10 cellular contexts compared by ENCODE assay signal in genomic region chr16:11224894-11225676, GRCh38. TPM values are rescaled to one million over a fixed set of nuclear protein-coding genes. Genes with fewer than 3 reads are reported as not detected.
DNase-seq lines count a peak whose midpoint lies in the region; ATAC-seq and TF ChIP-seq lines count a peak whose summit lies in the region.
"Had no signal": no experiment of that assay in that cellular context is flagged by ENCODE, and none has a peak within 500 bp of the region (broad histone marks: within the 10 kb centered on the region; RNA-seq: fewer than 3 reads in every experiment).

No MANE protein-coding gene starts in this region.

- H3K36me3 ChIP-seq in breast epithelium: no peaks in the 10 kb centered on the region
- H3K36me3 ChIP-seq in right atrium auricular region: no peaks in the 10 kb centered on the region
- no peaks in the 10 kb centered on the region for H3K36me3 ChIP-seq in SJCRH30

- intact Hi-C loops in breast epithelium (cut with DNase I; ENCODE audit: low total_unique reads) (no loop called here), MCF 10A (cut with micrococcal nuclease) (no loop called here)

- DNase-seq in breast epithelium (ENCODE audit: low spot score in 2 of 2): no peak
- DNase-seq in MCF 10A (ENCODE audit: unreplicated experiment): no peak
- peak; percentile 69 to 77 for DNase-seq in activated CD8-positive, alpha-beta memory T cell treated with anti-CD3 and anti-CD28 coated beads for 4 hours (ENCODE audit: low read depth in 2 of 2)
- DNase-seq in right atrium auricular region (ENCODE audit: low spot score): no peak
- DNase-seq in stimulated activated CD8-positive, alpha-beta memory T cell treated with anti-CD3 and anti-CD28 coated beads, Interleukin-7, amount 100 ng/mL, for 1 hour (ENCODE audit: low read depth in 2 of 2): peak; percentile 26 to 50
- no peak for DNase-seq in glomerular visceral epithelial cell (ENCODE audit: extremely low spot score)
- DNase-seq in SJCRH30: no peak

- H3K27ac Mint-ChIP-seq in MCF 10A (ENCODE audit: low read depth, unreplicated experiment): no peak overlapping the region

- peaks cover 8% of the 10 kb centered on the region for H3K4me1 Mint-ChIP-seq in MCF 10A (ENCODE audit: insufficient read depth, unreplicated experiment)

- peak overlapping the region in 2 of 3 donors; percentile 20 to 43 for H3K4me3 ChIP-seq in breast epithelium
- peak overlapping the region in 1 of 2 donors; percentile 17 for H3K4me3 ChIP-seq in right atrium auricular region
- H3K4me3 ChIP-seq in SJCRH30: no peak overlapping the region
- H3K4me3 ChIP-seq: A549 had no signal

- no peaks in the 10 kb centered on the region for H3K9me3 ChIP-seq in breast epithelium
- H3K9me3 ChIP-seq in right atrium auricular region: no peaks in the 10 kb centered on the region
- no peaks in the 10 kb centered on the region for H3K9me3 ChIP-seq in SJCRH30 (replicated peaks)
- H3K9me3 ChIP-seq: A549 had no signal

- H3K36me3 Mint-ChIP-seq in MCF 10A (ENCODE audit: insufficient read depth, unreplicated experiment): peaks cover 4% of the 10 kb centered on the region

- TF ChIP-seq CTCF in breast epithelium (IDR thresholded peaks at IDR 0.05) (no peak), MCF 10A (IDR thresholded peaks at IDR 0.05; ENCODE audit: unreplicated experiment) (no peak), right atrium auricular region (IDR thresholded peaks at IDR 0.05) (no peak)

- no TSS peak for BruUV-seq in MCF 10A (replicated peaks; lab: Mats Ljungman, UMichigan)

- POLR2A ChIA-PET in MCF 10A (lab: Yijun Ruan, JAX): interaction anchor here (0.6 kb wide), 2 partner anchors 17 to 20 kb away, joined by 3 read pairs; no protein-coding TSS in a partner anchor

- CTCF ChIA-PET in MCF 10A (lab: Yijun Ruan, JAX): interaction anchor here (0.6 to 1.0 kb wide), 2 partner anchors 15 to 17 kb away, joined by 3 to 4 read pairs; no protein-coding TSS in a partner anchor

- H3K27me3 Mint-ChIP-seq in MCF 10A (ENCODE audit: insufficient read depth, unreplicated experiment): peaks cover 9% of the 10 kb centered on the region

- ATAC-seq in HG03558 (IDR thresholded peaks at IDR 0.05; ENCODE audit: extremely low read depth, unreplicated experiment): peak; percentile 79

- no peak overlapping the region for H3K4me3 Mint-ChIP-seq in MCF 10A (ENCODE audit: unreplicated experiment)

- H3K27me3 ChIP-seq in breast epithelium (no peaks in the 10 kb centered on the region), right atrium auricular region (no peaks in the 10 kb centered on the region), SJCRH30 (no peaks in the 10 kb centered on the region)

- H3K27ac ChIP-seq in breast epithelium (peak overlapping the region in 1 of 2 donors; percentile 84), right atrium auricular region (peak overlapping the region; percentile 71 to 81), SJCRH30 (no peak overlapping the region)

- H3K9me3 Mint-ChIP-seq in MCF 10A (ENCODE audit: unreplicated experiment): no peaks in the 10 kb centered on the region

- no peaks in the 10 kb centered on the region for H3K4me1 ChIP-seq in breast epithelium
- peaks cover 0 to 23% of the 10 kb centered on the region in 2 donors for H3K4me1 ChIP-seq in right atrium auricular region
- no peaks in the 10 kb centered on the region for H3K4me1 ChIP-seq in SJCRH30
- H3K4me1 ChIP-seq: A549 had no signal

- TF ChIP-seq POLR2A in breast epithelium (IDR thresholded peaks at IDR 0.05): no peak

RNA-seq across cellular contexts. Expression of gene SOCS1, which starts 30.9 kb away (rescaled TPM):
- total RNA-seq in breast epithelium (1 to 10 TPM; 4.1 to 9.0 (median 5.6) TPM), MCF 10A (2022) (1.4 and 1.6 TPM in 2 replicates), right atrium auricular region (1 to 10 TPM; 4.7 to 5.5 TPM)
- total RNA-seq in SJCRH30 (2014; rRNA removed; shearing (Covaris generic)): 1.4 and 1.8 TPM in 2 replicates

RNA-seq across cellular contexts. Expression of gene TNP2, which starts 44.0 kb away (rescaled TPM):
- total RNA-seq in breast epithelium (not detected), MCF 10A (2022) (not detected in 2 replicates), right atrium auricular region (not detected)
- not detected in 2 replicates for total RNA-seq in SJCRH30 (2014; rRNA removed; shearing (Covaris generic))
- total RNA-seq: urinary bladder had no signal

RNA-seq across cellular contexts. Expression of gene PRM3, which starts 48.3 kb away (rescaled TPM):
- total RNA-seq in breast epithelium (not detected), MCF 10A (2022) (not detected in 2 replicates), right atrium auricular region (not detected)
- not detected in 2 replicates for total RNA-seq in SJCRH30 (2014; rRNA removed; shearing (Covaris generic))
- total RNA-seq: urinary bladder had no signal

RNA-seq across cellular contexts. Expression of gene PRM2, which starts 51.2 kb away (rescaled TPM):
- total RNA-seq in breast epithelium (not detected), MCF 10A (2022) (not detected in 2 replicates), right atrium auricular region (not detected)
- total RNA-seq in SJCRH30 (2014; rRNA removed; shearing (Covaris generic)): not detected in 2 replicates
- total RNA-seq: urinary bladder had no signal

RNA-seq across cellular contexts. Expression of gene PRM1, which starts 56.0 kb away (rescaled TPM):
- total RNA-seq in breast epithelium: not detected
- not detected in 2 replicates for total RNA-seq in MCF 10A (2022)
- total RNA-seq in right atrium auricular region: not detected
- total RNA-seq in SJCRH30 (2014; rRNA removed; shearing (Covaris generic)): not detected in 2 replicates
- total RNA-seq: urinary bladder had no signal

Comparison
In these comparisons a context has a peak if more than half of its experiments do, and no peak if none do; other contexts are left out.
1. DNase-seq: peak in activated CD8-positive, alpha-beta memory T cell treated with anti-CD3 and anti-CD28 coated beads for 4 hours (2 of 2) and stimulated activated CD8-positive, alpha-beta memory T cell treated with anti-CD3 and anti-CD28 coated beads, Interleukin-7, amount 100 ng/mL, for 1 hour (2 of 2); none in breast epithelium (0 of 2), MCF 10A (single experiment), right atrium auricular region (single experiment), glomerular visceral epithelial cell (single experiment) and SJCRH30 (0 of 2).